In the genomic region with DNA sequence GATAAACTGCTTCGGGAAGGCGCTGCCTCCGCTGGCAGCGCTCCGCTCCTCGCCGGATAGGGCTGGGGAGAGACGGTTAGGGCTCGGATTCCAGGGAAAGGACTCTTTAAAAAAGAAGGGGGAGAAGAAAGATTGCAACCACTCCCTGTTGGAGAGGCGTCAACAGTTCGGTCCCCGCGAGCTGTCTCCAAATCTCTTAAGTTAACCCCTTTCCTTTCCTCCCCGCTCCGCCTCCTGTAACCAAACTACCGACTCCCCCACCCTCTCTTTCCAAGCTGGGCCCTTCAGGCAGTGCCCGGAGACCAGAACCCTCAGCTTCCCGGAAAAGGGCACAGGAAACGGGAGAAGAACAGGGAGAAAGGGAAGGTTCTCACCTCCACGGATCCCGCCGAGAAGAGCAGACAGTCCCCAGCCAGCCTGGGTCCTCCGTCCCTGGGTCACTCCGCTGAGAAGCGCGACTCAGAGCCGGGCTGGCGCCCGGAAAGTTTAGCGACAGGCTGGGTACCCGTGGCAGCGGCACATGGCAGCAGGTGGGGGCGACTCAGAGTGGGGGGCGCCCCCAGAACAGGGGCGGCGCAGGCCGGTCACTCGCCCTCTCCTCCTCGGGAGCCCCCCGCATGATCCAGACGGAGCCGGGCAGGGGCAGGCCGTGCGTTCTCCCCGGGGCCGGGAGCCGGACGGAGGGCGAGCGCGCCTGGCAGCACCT, we compare ENCODE assay signal across 8 cellular contexts. TPM values are rescaled to one million over a fixed set of nuclear protein-coding genes. Genes with fewer than 3 reads are reported as not detected.
A peak's percentile ranks its signal among the peaks of the same experiment; 100 is the strongest.
DNase-seq lines count a peak whose midpoint lies in the region; ATAC-seq and TF ChIP-seq lines count a peak whose summit lies in the region.

No MANE protein-coding gene starts in this region.

- no peaks in the 10 kb centered on the region for H3K9me3 Mint-ChIP-seq in CD4-positive, alpha-beta T cell
- H3K9me3 Mint-ChIP-seq in T-cell, result no peaks in the 10 kb centered on the region

- CTCF ChIA-PET in CD4-positive, alpha-beta T cell (lab: Charles Lee), result no interaction called here
- CTCF ChIA-PET in T-cell (lab: Charles Lee), result interaction anchor here in 1 of 2 donors (0.6 kb wide), 1 partner anchor 207 kb away, joined by 3 read pairs; no protein-coding TSS in a partner anchor

- peaks cover 34% of the 10 kb centered on the region for H3K4me1 Mint-ChIP-seq in CD4-positive, alpha-beta T cell (ENCODE audit: low read depth)
- H3K4me1 Mint-ChIP-seq in T-cell, result peaks cover 28 to 38% (median 31%) of the 10 kb centered on the region in 3 donors

- no peak for TF ChIP-seq POLR2A in tibial nerve (IDR thresholded peaks at IDR 0.05)

- H3K27me3 ChIP-seq in CD4-positive, alpha-beta T cell (ENCODE audit: control insufficient read depth, insufficient read depth, low read length), result peaks cover 28% of the 10 kb centered on the region
- H3K27me3 ChIP-seq in effector memory CD4-positive, alpha-beta T cell (replicated peaks; ENCODE audit: control insufficient read depth, insufficient read depth, low read length, poor library complexity, severe bottlenecking), result peaks cover 4% of the 10 kb centered on the region
- H3K27me3 ChIP-seq in tibial nerve, result no peaks in the 10 kb centered on the region

- H3K4me3 Mint-ChIP-seq in CD4-positive, alpha-beta T cell, result peak overlapping the region; percentile 91
- H3K4me3 Mint-ChIP-seq in T-cell, result peak overlapping the region; percentile 81 to 94 (median 84)

- intact Hi-C loops in CD4-positive, alpha-beta T cell (cut with DNase I, micrococcal nuclease), result loop anchor here in 1 of 2 experiments (5.0 kb wide), 1 partner anchor 57 kb away; a partner anchor contains a TSS
- intact Hi-C loops in mucosa of descending colon (cut with DNase I, micrococcal nuclease), result loop anchor here (5.0 to 10.0 kb wide), 2 partner anchors 63 to 206 kb away; no protein-coding TSS in a partner anchor

- no peaks in the 10 kb centered on the region for H3K9me3 ChIP-seq in CD4-positive, alpha-beta T cell (ENCODE audit: control insufficient read depth, low read length)
- no peaks in the 10 kb centered on the region for H3K9me3 ChIP-seq in effector memory CD4-positive, alpha-beta T cell (ENCODE audit: control insufficient read depth, low read length)
- H3K9me3 ChIP-seq in mucosa of descending colon (no peaks in the 10 kb centered on the region), tibial nerve (no peaks in the 10 kb centered on the region)

- H3K27ac Mint-ChIP-seq in CD4-positive, alpha-beta T cell, result no peak overlapping the region
- no peak overlapping the region for H3K27ac Mint-ChIP-seq in T-cell

- H3K36me3 ChIP-seq in effector memory CD4-positive, alpha-beta T cell (ENCODE audit: control insufficient read depth, insufficient read depth, low read length), result no peaks in the 10 kb centered on the region
- H3K36me3 ChIP-seq in mucosa of descending colon (ENCODE audit: low read depth) (peaks cover 4% of the 10 kb centered on the region), tibial nerve (peaks cover 0 to 12% (median 0%) of the 10 kb centered on the region in 3 donors)

- DNase-seq in CD4-positive, alpha-beta T cell, result peak in 1 of 10 experiments; percentile 6
- DNase-seq in T-cell, result peak in 7 of 34 experiments; percentile 4 to 24 (median 10)
- DNase-seq in effector memory CD4-positive, alpha-beta T cell, result no peak
- peak in 1 of 3 donors; percentile 50 for DNase-seq in mucosa of descending colon
- DNase-seq in tibial nerve (ENCODE audit: low spot score in 2 of 2), result peak; percentile 18 to 28

- TF ChIP-seq CTCF in CD4-positive, alpha-beta T cell (IDR thresholded peaks at IDR 0.05), result no peak
- no peak for TF ChIP-seq CTCF in mucosa of descending colon (IDR thresholded peaks at IDR 0.05)
- TF ChIP-seq CTCF in tibial nerve (IDR thresholded peaks at IDR 0.05), result no peak

- peaks cover 55% of the 10 kb centered on the region for H3K27me3 Mint-ChIP-seq in CD4-positive, alpha-beta T cell
- peaks cover 26 to 30% of the 10 kb centered on the region in 2 donors for H3K27me3 Mint-ChIP-seq in T-cell

- no peak overlapping the region for H3K27ac ChIP-seq in CD4-positive, alpha-beta T cell (ENCODE audit: low read depth, low read length)
- no peak overlapping the region for H3K27ac ChIP-seq in effector memory CD4-positive, alpha-beta T cell (ENCODE audit: insufficient read depth, low read length, poor library complexity, severe bottlenecking)
- peak overlapping the region; percentile 25 to 91 (median 88) for H3K27ac ChIP-seq in tibial nerve

- peak overlapping the region; percentile 78 for H3K4me3 ChIP-seq in effector memory CD4-positive, alpha-beta T cell (ENCODE audit: insufficient read depth, low read depth, low read length, poor library complexity, severe bottlenecking)
- H3K4me3 ChIP-seq in mucosa of descending colon (peak overlapping the region; percentile 83), tibial nerve (peak overlapping the region; percentile 47 to 98 (median 88))

- peak; percentile 10 for ATAC-seq in CD4-positive, alpha-beta T cell (ENCODE audit: poor library complexity)
- peak; percentile 21 for ATAC-seq in GM19351 (IDR thresholded peaks at IDR 0.05; ENCODE audit: unreplicated experiment)
- peak; percentile 12 for ATAC-seq in HG03439 (IDR thresholded peaks at IDR 0.05; ENCODE audit: unreplicated experiment)
- ATAC-seq in T-cell (replicated peaks in 1 of 4), result peak; percentile 7 to 22 (median 18)
- ATAC-seq in mucosa of descending colon, result peak; percentile 0
- no peak for ATAC-seq in HG02610 (IDR thresholded peaks at IDR 0.05; ENCODE audit: unreplicated experiment)

- no peak for TF ChIP-seq EP300 in tibial nerve (IDR thresholded peaks at IDR 0.05)

- WGBS in tibial nerve, 2 donors, result 0% methylated on average over 29 to 42 of the region's 51 CpGs

- peaks cover 10% of the 10 kb centered on the region for H3K36me3 Mint-ChIP-seq in CD4-positive, alpha-beta T cell (ENCODE audit: low read depth)
- H3K36me3 Mint-ChIP-seq in T-cell, result no peaks in the 10 kb centered on the region

- H3K4me1 ChIP-seq in effector memory CD4-positive, alpha-beta T cell (ENCODE audit: control insufficient read depth, insufficient read depth, low read length, poor library complexity, severe bottlenecking), result peaks cover 22% of the 10 kb centered on the region
- H3K4me1 ChIP-seq in mucosa of descending colon (ENCODE audit: low read depth) (peaks cover 23% of the 10 kb centered on the region), tibial nerve (peaks cover 0 to 53% (median 17%) of the 10 kb centered on the region in 4 donors)

- POLR2A ChIA-PET in CD4-positive, alpha-beta T cell (lab: Charles Lee), result interaction anchor here (0.6 to 2.2 kb wide), 2 partner anchors 57 to 239 kb away, joined by 3 to 7 read pairs; a partner anchor contains a TSS
- POLR2A ChIA-PET in T-cell (lab: Charles Lee), result interaction anchor here in 1 of 2 donors (0.6 kb wide), 1 partner anchor 1658 kb away, joined by 6 read pairs; no protein-coding TSS in a partner anchor

RNA-seq across cellular contexts. Expression of a gene that starts 0.7 kb away (rescaled TPM):
- under 1 TPM; 0.19 to 0.25 TPM for total RNA-seq in CD4-positive, alpha-beta T cell
- total RNA-seq in T-cell, result under 1 TPM; 0.20 to 0.66 (median 0.44) TPM
- total RNA-seq in mucosa of descending colon, result 100 to 1,000 TPM in 2 of 3 donors, 10 to 100 TPM in 1; 89.9 to 140 (median 125) TPM
- 1 to 10 TPM; 5.2 to 7.6 (median 6.7) TPM for total RNA-seq in tibial nerve

RNA-seq across cellular contexts. Expression of a gene that starts 57.6 kb away (rescaled TPM):
- 10 to 100 TPM in 1 of 2 experiments, 1 to 10 TPM in 1; 8.7 to 11.1 TPM for total RNA-seq in CD4-positive, alpha-beta T cell
- total RNA-seq in T-cell, result 10 to 100 TPM in 3 of 5 donors, 1 to 10 TPM in 2; 9.0 to 13.6 (median 11.0) TPM
- total RNA-seq in mucosa of descending colon, result 10 to 100 TPM; 27.8 to 53.9 (median 32.0) TPM
- total RNA-seq in tibial nerve, result 10 to 100 TPM in 3 of 4 donors, 1 to 10 TPM in 1; 9.4 to 15.9 (median 13.1) TPM

Comparison
In these comparisons a context has a peak if more than half of its experiments do, and no peak if none do; other contexts are left out.
1. DNase-seq: peak in tibial nerve (2 of 2); none in effector memory CD4-positive, alpha-beta T cell (0 of 3).
2. H3K27ac ChIP-seq: peak in tibial nerve (4 of 4); none in CD4-positive, alpha-beta T cell (single experiment) and effector memory CD4-positive, alpha-beta T cell (single experiment).
3. RNA of a gene that starts 0.7 kb away (total RNA-seq): 89.9 to 140 TPM in mucosa of descending colon; 5.2 to 7.6 TPM in tibial nerve, 0.20 to 0.66 TPM in T-cell and 0.19 to 0.25 TPM in CD4-positive, alpha-beta T cell; every median in the first group is over 10 times any median in the second.
4. Peak in every context shown above with its lines, with median percentiles within 50 percentile points of each other: H3K4me3 ChIP-seq.